1 cellular context compared by ENCODE assay signal in the genomic region with DNA sequence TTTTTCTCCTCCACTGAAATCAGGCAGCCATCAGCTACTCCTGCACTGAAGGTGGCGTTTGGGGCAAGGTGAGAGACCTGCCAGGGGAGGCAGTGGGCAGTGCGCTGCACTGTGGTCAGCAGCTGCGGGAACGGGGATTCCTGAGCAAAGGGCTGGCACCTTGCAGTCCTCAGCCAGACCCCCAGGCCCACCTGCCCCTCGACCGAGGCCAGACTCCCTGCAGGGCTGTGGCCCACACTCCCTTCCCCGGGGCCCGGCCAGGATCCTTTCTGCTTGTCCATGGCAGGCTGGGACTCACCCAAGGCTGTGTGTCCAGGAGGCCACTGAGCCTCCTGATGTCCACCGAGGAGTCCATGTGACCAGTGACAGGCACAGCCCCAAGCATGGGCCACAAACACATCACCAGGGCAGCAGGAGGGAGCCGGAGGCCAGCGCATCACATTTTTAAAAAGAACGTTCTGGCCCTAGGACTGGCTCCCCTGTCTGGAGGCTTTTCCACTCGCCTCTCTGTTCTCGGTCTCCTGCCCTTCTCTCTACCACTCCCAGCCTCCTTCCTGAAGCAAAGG.
TF ChIP-seq lines count a peak whose summit lies in the region.

No MANE protein-coding gene starts in this region.

TF ChIP-seq in A549, 52 proteins besides CTCF, POLR2A, EP300 and RAD21 (continued from another document):
- no peak for TF ChIP-seq NFE2L2 (conservative IDR thresholded peaks at IDR 0.05; ENCODE audit: low read length)
- no peak for TF ChIP-seq NPAS2 (CRISPR knock-in tag; IDR thresholded peaks at IDR 0.05; ENCODE audit: borderline replicate concordance)
